Comparison of ENCODE assay signal across 16 cellular contexts in genomic region chr4:95728145-95728544, GRCh38.
A peak's percentile ranks its signal among the peaks of the same experiment; 100 is the strongest.
DNase-seq lines count a peak whose midpoint lies in the region; FAIRE-seq and TF ChIP-seq lines count a peak whose summit lies in the region.
"Had no signal": no experiment of that assay in that cellular context is flagged by ENCODE, and none has a peak within 500 bp of the region (broad histone marks: within the 10 kb centered on the region; RNA-seq: fewer than 3 reads in every experiment).

No MANE protein-coding gene starts in this region.

- TF ChIP-seq CTCF in cardiac fibroblast (IDR thresholded peaks at IDR 0.05; ENCODE audit: low read depth, low read length): no peak

- DNase-seq in RCC 7860 (ENCODE audit: low spot score) (peak; percentile 17), cardiac fibroblast (ENCODE audit: low read depth in 2 of 2) (peak; percentile 83 to 87), kidney glomerular epithelial cell (lab: John Stamatoyannopoulos, UW) (peak; percentile 44), stromal cell of bone marrow (ENCODE audit: low read depth) (peak; percentile 51), Ammon's horn (ENCODE audit: low spot score) (no peak)
- no peak for DNase-seq in activated effector memory CD4-positive, alpha-beta T cell treated with Interleukin-2 at 50 U/mL for 16 hours
- DNase-seq in activated CD8-positive, alpha-beta memory T cell treated with anti-CD3 and anti-CD28 coated beads for 24 hours: no peak
- DNase-seq: activated CD4-positive, alpha-beta T cell treated with anti-CD3 and anti-CD28 coated beads, Interleukin-2, amount 10 ng/mL, durations not matched to agents 7 days and 5 days; activated T-cell treated with anti-CD3 and anti-CD28 coated beads for 4 hours; DMS 273 treated with DMSO at 0.1 percent for 48 hours; left colon; NCI-H1417 treated with DMSO at 0.1 percent for 48 hours; NCI-H345; SIG-M5 had no signal

- no peak overlapping the region for H3K4me3 ChIP-seq in cardiac fibroblast (replicated peaks in 1 of 2; ENCODE audit: low read depth in 2 of 2, low read length in 2 of 2)
- H3K4me3 ChIP-seq: hepatocyte, K562 had no signal

- peak; percentile 74 for FAIRE-seq in RCC 7860 (lab: Jason Lieb, UNC)
- FAIRE-seq: K562 had no signal

Comparison
In these comparisons a context has a peak if more than half of its experiments do, and no peak if none do; other contexts are left out.
1. DNase-seq: peak in RCC 7860 (single experiment), cardiac fibroblast (2 of 2), kidney glomerular epithelial cell (single experiment) and stromal cell of bone marrow (single experiment); none in Ammon's horn (single experiment), activated effector memory CD4-positive, alpha-beta T cell treated with Interleukin-2 at 50 U/mL for 16 hours (single experiment) and activated CD8-positive, alpha-beta memory T cell treated with anti-CD3 and anti-CD28 coated beads for 24 hours (single experiment).